Comparison of ENCODE assay signal across 1 cellular context in the genomic region with DNA sequence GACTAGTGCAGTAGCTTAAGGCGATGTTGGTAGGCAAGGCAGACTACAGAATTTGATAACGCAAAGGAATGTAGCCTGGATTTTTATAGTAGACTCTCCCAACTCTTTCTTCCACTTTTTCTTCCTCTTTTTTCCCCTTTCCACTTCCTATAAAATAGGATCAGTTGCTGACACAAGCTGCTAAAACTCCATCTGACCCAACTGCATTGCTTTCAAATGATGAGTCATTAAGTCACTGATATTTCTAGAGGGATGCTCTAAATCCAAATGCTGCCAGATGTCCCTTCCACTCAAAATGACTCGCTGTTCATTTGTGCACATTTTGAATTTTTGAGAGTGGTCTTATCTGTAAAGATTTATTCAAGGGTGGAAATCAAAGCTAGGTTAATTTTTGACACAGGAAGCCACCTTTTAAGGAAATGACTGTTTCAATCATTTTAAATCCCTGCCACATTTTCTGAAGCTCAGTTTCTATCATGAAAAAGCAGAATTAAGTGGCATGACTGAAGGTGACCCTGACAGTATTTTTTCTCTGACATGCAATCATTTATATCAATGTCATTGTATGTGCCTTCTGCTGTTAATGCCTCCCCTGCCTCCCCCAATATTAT.
TF ChIP-seq lines count a peak whose summit lies in the region.

No MANE protein-coding gene starts in this region.

TF ChIP-seq in HEK293, 187 proteins besides CTCF, POLR2A, EP300 and RAD21 (continued from another document):
- TF ChIP-seq, protein P1, sequence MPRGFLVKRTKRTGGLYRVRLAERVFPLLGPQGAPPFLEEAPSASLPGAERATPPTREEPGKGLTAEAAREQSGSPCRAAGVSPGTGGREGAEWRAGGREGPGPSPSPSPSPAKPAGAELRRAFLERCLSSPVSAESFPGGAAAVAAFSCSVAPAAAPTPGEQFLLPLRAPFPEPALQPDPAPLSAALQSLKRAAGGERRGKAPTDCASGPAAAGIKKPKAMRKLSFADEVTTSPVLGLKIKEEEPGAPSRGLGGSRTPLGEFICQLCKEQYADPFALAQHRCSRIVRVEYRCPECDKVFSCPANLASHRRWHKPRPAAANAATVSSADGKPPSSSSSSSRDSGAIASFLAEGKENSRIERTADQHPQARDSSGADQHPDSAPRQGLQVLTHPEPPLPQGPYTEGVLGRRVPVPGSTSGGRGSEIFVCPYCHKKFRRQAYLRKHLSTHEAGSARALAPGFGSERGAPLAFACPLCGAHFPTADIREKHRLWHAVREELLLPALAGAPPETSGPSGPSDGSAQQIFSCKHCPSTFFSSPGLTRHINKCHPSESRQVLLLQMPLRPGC (tag by site-specific recombination; IDR thresholded peaks at IDR 0.05) = no peak
- no peak for TF ChIP-seq ZNF202 (tag by site-specific recombination; IDR thresholded peaks at IDR 0.05; ENCODE audit: borderline replicate concordance)
- TF ChIP-seq ZBTB21 (tag by site-specific recombination; IDR thresholded peaks at IDR 0.05) = no peak
- no peak for TF ChIP-seq ZNF341 (tag by site-specific recombination; IDR thresholded peaks at IDR 0.05; ENCODE audit: low read depth)
- TF ChIP-seq ZFP37 (tag by site-specific recombination; IDR thresholded peaks at IDR 0.05) = no peak
- TF ChIP-seq ZNF121 (tag by site-specific recombination; IDR thresholded peaks at IDR 0.05) = no peak
- TF ChIP-seq, protein P2, sequence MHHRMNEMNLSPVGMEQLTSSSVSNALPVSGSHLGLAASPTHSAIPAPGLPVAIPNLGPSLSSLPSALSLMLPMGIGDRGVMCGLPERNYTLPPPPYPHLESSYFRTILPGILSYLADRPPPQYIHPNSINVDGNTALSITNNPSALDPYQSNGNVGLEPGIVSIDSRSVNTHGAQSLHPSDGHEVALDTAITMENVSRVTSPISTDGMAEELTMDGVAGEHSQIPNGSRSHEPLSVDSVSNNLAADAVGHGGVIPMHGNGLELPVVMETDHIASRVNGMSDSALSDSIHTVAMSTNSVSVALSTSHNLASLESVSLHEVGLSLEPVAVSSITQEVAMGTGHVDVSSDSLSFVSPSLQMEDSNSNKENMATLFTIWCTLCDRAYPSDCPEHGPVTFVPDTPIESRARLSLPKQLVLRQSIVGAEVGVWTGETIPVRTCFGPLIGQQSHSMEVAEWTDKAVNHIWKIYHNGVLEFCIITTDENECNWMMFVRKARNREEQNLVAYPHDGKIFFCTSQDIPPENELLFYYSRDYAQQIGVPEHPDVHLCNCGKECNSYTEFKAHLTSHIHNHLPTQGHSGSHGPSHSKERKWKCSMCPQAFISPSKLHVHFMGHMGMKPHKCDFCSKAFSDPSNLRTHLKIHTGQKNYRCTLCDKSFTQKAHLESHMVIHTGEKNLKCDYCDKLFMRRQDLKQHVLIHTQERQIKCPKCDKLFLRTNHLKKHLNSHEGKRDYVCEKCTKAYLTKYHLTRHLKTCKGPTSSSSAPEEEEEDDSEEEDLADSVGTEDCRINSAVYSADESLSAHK (tag by site-specific recombination; IDR thresholded peaks at IDR 0.05) = 0 out of 2 replicates have a peak, but pooled peaks have one; percentile 37
- no peak for TF ChIP-seq ZNF623 (tag by site-specific recombination; IDR thresholded peaks at IDR 0.05)
- TF ChIP-seq ZNF114 (tag by site-specific recombination; IDR thresholded peaks at IDR 0.05) = no peak
- TF ChIP-seq SETDB1 (IDR thresholded peaks at IDR 0.05; ENCODE audit: insufficient read length, low read length) = no peak
